8 cellular contexts compared by ENCODE assay signal in genomic region chr17:42520540-42520951, GRCh38. TPM values are rescaled to one million over a fixed set of nuclear protein-coding genes. Genes with fewer than 3 reads are reported as not detected.
DNase-seq lines count a peak whose midpoint lies in the region; ATAC-seq, FAIRE-seq and TF ChIP-seq lines count a peak whose summit lies in the region.

No MANE protein-coding gene starts in this region.

- peak; percentile 56 for DNase-seq in Right ventricle myocardium superior
- no peak for DNase-seq in Right ventricle myocardium inferior (ENCODE audit: missing footprints)
- no peak for DNase-seq in ascending aorta (ENCODE audit: low spot score in 2 of 2)
- peak; percentile 55 for DNase-seq in HepG2 (ENCODE audit: low spot score)
- DNase-seq in upper lobe of right lung = no peak
- no peak for DNase-seq in NCI-H526 treated with DMSO at 0.1 percent for 48 hours (lab: John Stamatoyannopoulos, UW)
- no peak for DNase-seq in mesenteric fat pad (ENCODE audit: low spot score)
- no peak for DNase-seq in DMS79 (lab: John Stamatoyannopoulos, UW)

- peak overlapping the region; percentile 53 for H3K4me2 ChIP-seq in HepG2 (ENCODE audit: low read depth, low read length)

- POLR2A ChIA-PET in HepG2 (lab: Yijun Ruan, JAX) = interaction anchor here (1.0 to 4.3 kb wide), 16 partner anchors 11 to 272 kb away, joined by 3 to 52 read pairs (median 6); partner anchors contain the start of genes CAVIN1, NAGLU, RETREG3 and STAT3

- TF ChIP-seq RAD21 in HepG2 (CRISPR knock-in tag; IDR thresholded peaks at IDR 0.05) = 0 out of 2 replicates have a peak, but pooled peaks have one; percentile 32

- BruUV-seq in HepG2 (replicated peaks; lab: Mats Ljungman, UMichigan) = TSS peak; percentile 9

- peak overlapping the region; percentile 96 to 97 for H3K27ac ChIP-seq in ascending aorta
- peak overlapping the region; percentile 70 for H3K27ac ChIP-seq in HepG2 (ENCODE audit: extremely low read length, insufficient read depth, low read length)
- H3K27ac ChIP-seq in upper lobe of right lung = peak overlapping the region; percentile 81

- H3K4me1 ChIP-seq in ascending aorta (peaks cover 65 to 87% of the 10 kb centered on the region in 2 donors), HepG2 (ENCODE audit: insufficient read depth, low read length) (peaks cover 80% of the 10 kb centered on the region), upper lobe of right lung (peaks cover 71% of the 10 kb centered on the region)

- H3K4me3 ChIP-seq in ascending aorta (peak overlapping the region; percentile 2 to 3), HepG2 (replicated peaks in 1 of 3; ENCODE audit: insufficient read depth in 1 of 3, low read depth in 2 of 3, low read length in 3 of 3) (no peak overlapping the region), upper lobe of right lung (no peak overlapping the region)

- H3K9me3 ChIP-seq in ascending aorta (no peaks in the 10 kb centered on the region), HepG2 (ENCODE audit: low read length) (no peaks in the 10 kb centered on the region), upper lobe of right lung (no peaks in the 10 kb centered on the region)

- peak overlapping the region; percentile 54; the same call in 1 of the 2 replicates for H3K9ac ChIP-seq in HepG2 (ENCODE audit: insufficient read depth, low read depth, low read length)

- H3K79me2 ChIP-seq in HepG2 (ENCODE audit: insufficient read depth, low read length) = no peaks in the 10 kb centered on the region

- intact Hi-C loops in Right ventricle myocardium superior (cut with DNase I) = loop anchor here (5.0 to 10.0 kb wide), 2 partner anchors 203 to 336 kb away; partner anchors contain the start of genes HCRT and KCNH4
- intact Hi-C loops in Right ventricle myocardium inferior (cut with DNase I) = loop anchor here (10.0 kb wide), 2 partner anchors 336 to 496 kb away; partner anchors contain the start of genes HCRT, KCNH4 and NKIRAS2
- intact Hi-C loops in ascending aorta (cut with DNase I) = loop anchor here (2.0 kb wide), 1 partner anchor 62 kb away; the partner anchor contains the start of gene ATP6V0A1
- intact Hi-C loops in HepG2 (cut with micrococcal nuclease; ENCODE audit: unreplicated experiment) = no loop called here
- intact Hi-C loops in upper lobe of right lung (cut with DNase I) = no loop called here

- no peak for FAIRE-seq in HepG2 (lab: Jason Lieb, UNC)

- no peaks in the 10 kb centered on the region for H4K20me1 ChIP-seq in HepG2 (ENCODE audit: insufficient read depth, low read length)

- CTCF ChIA-PET in HepG2 (lab: Yijun Ruan, JAX; ENCODE audit: low intra/inter-chr PET ratio, low total read pairs) = no interaction called here

- TF ChIP-seq CTCF in ascending aorta (IDR thresholded peaks at IDR 0.05) (no peak), HepG2 (CRISPR knock-in tag; IDR thresholded peaks at IDR 0.05) (peak; percentile 66), upper lobe of right lung (IDR thresholded peaks at IDR 0.05) (peak; percentile 25)

- TF ChIP-seq EP300 in HepG2 (IDR thresholded peaks at IDR 0.05; ENCODE audit: low read depth in 2 of 2, low read length in 2 of 2) (no peak), HepG2 (CRISPR knock-in tag; IDR thresholded peaks at IDR 0.05; ENCODE audit: borderline replicate concordance) (no peak)

- H3K27me3 ChIP-seq in ascending aorta = no peaks in the 10 kb centered on the region
- H3K27me3 ChIP-seq in HepG2 (ENCODE audit: control insufficient read depth in 1 of 2, insufficient read depth in 2 of 2, low read length in 2 of 2) = no peaks in the 10 kb centered on the region
- H3K27me3 ChIP-seq in upper lobe of right lung = no peaks in the 10 kb centered on the region

- WGBS in HepG2 (ENCODE audit: low lambda C conversion rate) = 62% methylated on average over 9 of the region's 9 CpGs

- 0 out of 4 replicates have a peak, but pooled peaks of 1 of the 2 experiments have one; percentile 17 for TF ChIP-seq POLR2A in HepG2 (IDR thresholded peaks at IDR 0.05; ENCODE audit: insufficient read depth in 1 of 2, low read depth in 2 of 2, low read length in 2 of 2)

- in situ Hi-C loops in HepG2 (cut with HindIII; ENCODE audit: extremely low pct_ligation_motif_present, low pct_unique_long_range_greater_than_20kb) = loop anchor here (5.0 kb wide), 1 partner anchor 198 kb away; no protein-coding TSS in a partner anchor

- H3K36me3 ChIP-seq in ascending aorta = peaks cover 0 to 12% of the 10 kb centered on the region in 2 donors
- peaks cover 9 to 10% of the 10 kb centered on the region in 2 experiments; a peak in 4 of 5 replicates for H3K36me3 ChIP-seq in HepG2 (replicated peaks in 1 of 2; ENCODE audit: control insufficient read depth in 1 of 2, insufficient read depth in 2 of 2, low read length in 2 of 2)
- H3K36me3 ChIP-seq in upper lobe of right lung = peaks cover 14% of the 10 kb centered on the region

- no peak overlapping the region for H2AFZ ChIP-seq in HepG2 (ENCODE audit: low read length)

- ATAC-seq in Right ventricle myocardium superior (ENCODE audit: poor library complexity) (no peak), Right ventricle myocardium inferior (no peak), HepG2 (peak; percentile 44), upper lobe of right lung (no peak)

RNA-seq across cellular contexts. Expression of gene NAGLU, which starts 15.5 kb away (rescaled TPM):
- total RNA-seq in Right ventricle myocardium superior (8.3 TPM), Right ventricle myocardium inferior (8.6 TPM), ascending aorta (94.7 TPM), HepG2 (2016; rRNA removed; fragmentation: Illumina TruSeq; extraction: Trizol) (13.1 and 40.1 TPM in 2 replicates), upper lobe of right lung (46.9 TPM), mesenteric fat pad (58.7 TPM)
- total RNA-seq in HepG2 (2016; cell fraction: cytosol; rRNA removed; fragmentation: Illumina TruSeq; extraction: Trizol; ENCODE audit: low read depth) = 11.7 and 11.8 TPM in 2 replicates
- 11.6 and 40.3 TPM in 2 replicates for total RNA-seq in HepG2 (2016; cell fraction: insoluble cytoplasmic fraction; rRNA removed; fragmentation: Illumina TruSeq; extraction: Trizol)
- 16.4 and 17.9 TPM in 2 replicates for total RNA-seq in HepG2 (2016; cell fraction: membrane; rRNA removed; fragmentation: Illumina TruSeq; extraction: Trizol)
- 46.8 and 52.2 TPM in 2 replicates for total RNA-seq in HepG2 (2016; cell fraction: nucleus; rRNA removed; fragmentation: Illumina TruSeq; extraction: Trizol)
- 28.2 and 29.4 TPM in 2 replicates for polyA plus RNA-seq in HepG2 (2011; rRNA removed)
- polyA plus RNA-seq in HepG2 (2011; cell fraction: cytosol; rRNA removed) = 19.2 and 36.3 TPM in 2 replicates
- 76.6 and 98.9 TPM in 2 replicates for polyA plus RNA-seq in HepG2 (2011; cell fraction: nucleus; rRNA removed)
- 20.7 and 21.0 TPM in 2 replicates for polyA plus RNA-seq in HepG2 (2012)
- polyA plus RNA-seq in HepG2 (2016; cell fraction: cytosol; fragmentation: Illumina TruSeq; extraction: Trizol; ENCODE audit: low read depth) = 8.0 and 8.6 TPM in 2 replicates
- polyA plus RNA-seq in HepG2 (2016; cell fraction: insoluble cytoplasmic fraction; fragmentation: Illumina TruSeq; extraction: Trizol; ENCODE audit: low read depth) = 12.0 and 16.4 TPM in 2 replicates
- polyA plus RNA-seq in HepG2 (2016; cell fraction: membrane; fragmentation: Illumina TruSeq; extraction: Trizol; ENCODE audit: low read depth) = 11.8 and 12.2 TPM in 2 replicates
- polyA plus RNA-seq in HepG2 (2016; cell fraction: nucleus; fragmentation: Illumina TruSeq; extraction: Trizol; ENCODE audit: insufficient read depth, low read depth) = 83.1 and 85.8 TPM in 2 replicates
- polyA minus RNA-seq in HepG2 (2011; rRNA and poly(A)+ RNA removed; ENCODE audit: low replicate concordance) = 23.9 and 52.5 TPM in 2 replicates
- polyA minus RNA-seq in HepG2 (2011; cell fraction: cytosol; rRNA and poly(A)+ RNA removed) = 17.1 and 17.5 TPM in 2 replicates
- polyA minus RNA-seq in HepG2 (2011; cell fraction: nucleus; rRNA and poly(A)+ RNA removed) = 31.7 and 32.4 TPM in 2 replicates

RNA-seq across cellular contexts. Expression of gene HSD17B1, which starts 32.2 kb away (rescaled TPM):
- 0.78 TPM for total RNA-seq in Right ventricle myocardium superior
- 1.4 TPM for total RNA-seq in Right ventricle myocardium inferior
- not detected for total RNA-seq in ascending aorta
- 0.77 and 0.93 TPM in 2 replicates for total RNA-seq in HepG2 (2016; rRNA removed; fragmentation: Illumina TruSeq; extraction: Trizol)
- total RNA-seq in HepG2 (2016; cell fraction: cytosol; rRNA removed; fragmentation: Illumina TruSeq; extraction: Trizol; ENCODE audit: low read depth) = 0.88 and 1.6 TPM in 2 replicates
- total RNA-seq in HepG2 (2016; cell fraction: insoluble cytoplasmic fraction; rRNA removed; fragmentation: Illumina TruSeq; extraction: Trizol) = 1.00 and 1.1 TPM in 2 replicates
- 0.71 and 0.90 TPM in 2 replicates for total RNA-seq in HepG2 (2016; cell fraction: membrane; rRNA removed; fragmentation: Illumina TruSeq; extraction: Trizol)
- 0.53 and 1.1 TPM in 2 replicates for total RNA-seq in HepG2 (2016; cell fraction: nucleus; rRNA removed; fragmentation: Illumina TruSeq; extraction: Trizol)
- 0.34 and 0.54 TPM in 2 replicates for polyA plus RNA-seq in HepG2 (2011; rRNA removed)
- polyA plus RNA-seq in HepG2 (2011; cell fraction: cytosol; rRNA removed) = 0.22 and 0.75 TPM in 2 replicates
- polyA plus RNA-seq in HepG2 (2011; cell fraction: nucleus; rRNA removed) = 2.1 and 2.9 TPM in 2 replicates
- 3.1 and 4.6 TPM in 2 replicates for polyA plus RNA-seq in HepG2 (2012)
- polyA plus RNA-seq in HepG2 (2016; cell fraction: cytosol; fragmentation: Illumina TruSeq; extraction: Trizol; ENCODE audit: low read depth) = 0.66 and 0.93 TPM in 2 replicates
- polyA plus RNA-seq in HepG2 (2016; cell fraction: insoluble cytoplasmic fraction; fragmentation: Illumina TruSeq; extraction: Trizol; ENCODE audit: low read depth) = 0.40 and 0.55 TPM in 2 replicates
- polyA plus RNA-seq in HepG2 (2016; cell fraction: membrane; fragmentation: Illumina TruSeq; extraction: Trizol; ENCODE audit: low read depth) = 0.49 TPM in 2 replicates
- polyA plus RNA-seq in HepG2 (2016; cell fraction: nucleus; fragmentation: Illumina TruSeq; extraction: Trizol; ENCODE audit: insufficient read depth, low read depth) = 1.3 and 1.4 TPM in 2 replicates
- 0.94 and 1.4 TPM in 2 replicates for polyA minus RNA-seq in HepG2 (2011; rRNA and poly(A)+ RNA removed; ENCODE audit: low replicate concordance)
- 0.62 and 0.89 TPM in 2 replicates for polyA minus RNA-seq in HepG2 (2011; cell fraction: cytosol; rRNA and poly(A)+ RNA removed)
- 1.2 and 1.3 TPM in 2 replicates for polyA minus RNA-seq in HepG2 (2011; cell fraction: nucleus; rRNA and poly(A)+ RNA removed)
- total RNA-seq in upper lobe of right lung = 1.4 TPM
- 3.2 TPM for total RNA-seq in mesenteric fat pad

RNA-seq across cellular contexts. Expression of gene COASY, which starts 41.4 kb away (rescaled TPM):
- total RNA-seq in Right ventricle myocardium superior (41.6 TPM), Right ventricle myocardium inferior (45.6 TPM), ascending aorta (10.9 TPM), HepG2 (2016; rRNA removed; fragmentation: Illumina TruSeq; extraction: Trizol) (90.7 and 115 TPM in 2 replicates), upper lobe of right lung (63.3 TPM), mesenteric fat pad (57.3 TPM)
- total RNA-seq in HepG2 (2016; cell fraction: cytosol; rRNA removed; fragmentation: Illumina TruSeq; extraction: Trizol; ENCODE audit: low read depth) = 22.2 and 24.7 TPM in 2 replicates
- total RNA-seq in HepG2 (2016; cell fraction: insoluble cytoplasmic fraction; rRNA removed; fragmentation: Illumina TruSeq; extraction: Trizol) = 99.1 and 105 TPM in 2 replicates
- 64.5 and 68.5 TPM in 2 replicates for total RNA-seq in HepG2 (2016; cell fraction: membrane; rRNA removed; fragmentation: Illumina TruSeq; extraction: Trizol)
- 102 and 126 TPM in 2 replicates for total RNA-seq in HepG2 (2016; cell fraction: nucleus; rRNA removed; fragmentation: Illumina TruSeq; extraction: Trizol)
- 125 and 158 TPM in 2 replicates for polyA plus RNA-seq in HepG2 (2011; rRNA removed)
- polyA plus RNA-seq in HepG2 (2011; cell fraction: cytosol; rRNA removed) = 60.6 and 76.3 TPM in 2 replicates
- polyA plus RNA-seq in HepG2 (2011; cell fraction: nucleus; rRNA removed) = 464 and 551 TPM in 2 replicates
- 189 and 231 TPM in 2 replicates for polyA plus RNA-seq in HepG2 (2012)
- polyA plus RNA-seq in HepG2 (2016; cell fraction: cytosol; fragmentation: Illumina TruSeq; extraction: Trizol; ENCODE audit: low read depth) = 24.2 and 25.6 TPM in 2 replicates
- 120 and 149 TPM in 2 replicates for polyA plus RNA-seq in HepG2 (2016; cell fraction: insoluble cytoplasmic fraction; fragmentation: Illumina TruSeq; extraction: Trizol; ENCODE audit: low read depth)
- polyA plus RNA-seq in HepG2 (2016; cell fraction: membrane; fragmentation: Illumina TruSeq; extraction: Trizol; ENCODE audit: low read depth) = 59.9 and 61.3 TPM in 2 replicates
- 256 and 260 TPM in 2 replicates for polyA plus RNA-seq in HepG2 (2016; cell fraction: nucleus; fragmentation: Illumina TruSeq; extraction: Trizol; ENCODE audit: insufficient read depth, low read depth)
- polyA minus RNA-seq in HepG2 (2011; rRNA and poly(A)+ RNA removed; ENCODE audit: low replicate concordance) = 127 and 141 TPM in 2 replicates
- 69.1 and 69.4 TPM in 2 replicates for polyA minus RNA-seq in HepG2 (2011; cell fraction: cytosol; rRNA and poly(A)+ RNA removed)
- polyA minus RNA-seq in HepG2 (2011; cell fraction: nucleus; rRNA and poly(A)+ RNA removed) = 69.1 and 80.1 TPM in 2 replicates

RNA-seq across cellular contexts. Expression of gene MLX, which starts 46.4 kb away (rescaled TPM):
- total RNA-seq in Right ventricle myocardium superior (69.1 TPM), Right ventricle myocardium inferior (65.9 TPM), ascending aorta (15.8 TPM), HepG2 (2016; rRNA removed; fragmentation: Illumina TruSeq; extraction: Trizol) (38.9 and 40.2 TPM in 2 replicates), upper lobe of right lung (61.3 TPM), mesenteric fat pad (50.6 TPM)
- total RNA-seq in HepG2 (2016; cell fraction: cytosol; rRNA removed; fragmentation: Illumina TruSeq; extraction: Trizol; ENCODE audit: low read depth) = 28.0 and 30.5 TPM in 2 replicates
- total RNA-seq in HepG2 (2016; cell fraction: insoluble cytoplasmic fraction; rRNA removed; fragmentation: Illumina TruSeq; extraction: Trizol) = 37.2 and 39.5 TPM in 2 replicates
- total RNA-seq in HepG2 (2016; cell fraction: membrane; rRNA removed; fragmentation: Illumina TruSeq; extraction: Trizol) = 34.6 and 39.3 TPM in 2 replicates
- total RNA-seq in HepG2 (2016; cell fraction: nucleus; rRNA removed; fragmentation: Illumina TruSeq; extraction: Trizol) = 34.5 and 44.1 TPM in 2 replicates
- 74.4 and 85.4 TPM in 2 replicates for polyA plus RNA-seq in HepG2 (2011; rRNA removed)
- 53.2 and 55.1 TPM in 2 replicates for polyA plus RNA-seq in HepG2 (2011; cell fraction: cytosol; rRNA removed)
- polyA plus RNA-seq in HepG2 (2011; cell fraction: nucleus; rRNA removed) = 173 and 195 TPM in 2 replicates
- polyA plus RNA-seq in HepG2 (2012) = 41.9 and 49.7 TPM in 2 replicates
- 14.9 and 18.6 TPM in 2 replicates for polyA plus RNA-seq in HepG2 (2016; cell fraction: cytosol; fragmentation: Illumina TruSeq; extraction: Trizol; ENCODE audit: low read depth)
- polyA plus RNA-seq in HepG2 (2016; cell fraction: insoluble cytoplasmic fraction; fragmentation: Illumina TruSeq; extraction: Trizol; ENCODE audit: low read depth) = 55.1 and 57.7 TPM in 2 replicates
- polyA plus RNA-seq in HepG2 (2016; cell fraction: membrane; fragmentation: Illumina TruSeq; extraction: Trizol; ENCODE audit: low read depth) = 24.6 and 25.0 TPM in 2 replicates
- polyA plus RNA-seq in HepG2 (2016; cell fraction: nucleus; fragmentation: Illumina TruSeq; extraction: Trizol; ENCODE audit: insufficient read depth, low read depth) = 99.9 and 109 TPM in 2 replicates
- 81.6 and 104 TPM in 2 replicates for polyA minus RNA-seq in HepG2 (2011; rRNA and poly(A)+ RNA removed; ENCODE audit: low replicate concordance)
- polyA minus RNA-seq in HepG2 (2011; cell fraction: cytosol; rRNA and poly(A)+ RNA removed) = 29.7 and 33.3 TPM in 2 replicates
- 50.6 and 76.5 TPM in 2 replicates for polyA minus RNA-seq in HepG2 (2011; cell fraction: nucleus; rRNA and poly(A)+ RNA removed)

RNA-seq across cellular contexts. Expression of gene PSMC3IP, which starts 57.0 kb away (rescaled TPM):
- 2.3 TPM for total RNA-seq in Right ventricle myocardium superior
- total RNA-seq in Right ventricle myocardium inferior = 3.4 TPM
- 2.9 TPM for total RNA-seq in ascending aorta
- 20.1 and 22.4 TPM in 2 replicates for total RNA-seq in HepG2 (2016; rRNA removed; fragmentation: Illumina TruSeq; extraction: Trizol)
- 25.7 and 27.1 TPM in 2 replicates for total RNA-seq in HepG2 (2016; cell fraction: cytosol; rRNA removed; fragmentation: Illumina TruSeq; extraction: Trizol; ENCODE audit: low read depth)
- total RNA-seq in HepG2 (2016; cell fraction: insoluble cytoplasmic fraction; rRNA removed; fragmentation: Illumina TruSeq; extraction: Trizol) = 19.5 and 23.7 TPM in 2 replicates
- total RNA-seq in HepG2 (2016; cell fraction: membrane; rRNA removed; fragmentation: Illumina TruSeq; extraction: Trizol) = 36.3 and 38.4 TPM in 2 replicates
- total RNA-seq in HepG2 (2016; cell fraction: nucleus; rRNA removed; fragmentation: Illumina TruSeq; extraction: Trizol) = 19.9 and 24.0 TPM in 2 replicates
- polyA plus RNA-seq in HepG2 (2011; rRNA removed) = 5.5 and 6.5 TPM in 2 replicates
- 3.1 and 3.3 TPM in 2 replicates for polyA plus RNA-seq in HepG2 (2011; cell fraction: cytosol; rRNA removed)
- polyA plus RNA-seq in HepG2 (2011; cell fraction: nucleus; rRNA removed) = 15.1 and 18.7 TPM in 2 replicates
- 6.5 and 8.5 TPM in 2 replicates for polyA plus RNA-seq in HepG2 (2012)
- 36.9 and 41.0 TPM in 2 replicates for polyA plus RNA-seq in HepG2 (2016; cell fraction: cytosol; fragmentation: Illumina TruSeq; extraction: Trizol; ENCODE audit: low read depth)
- 31.0 and 31.1 TPM in 2 replicates for polyA plus RNA-seq in HepG2 (2016; cell fraction: insoluble cytoplasmic fraction; fragmentation: Illumina TruSeq; extraction: Trizol; ENCODE audit: low read depth)
- polyA plus RNA-seq in HepG2 (2016; cell fraction: membrane; fragmentation: Illumina TruSeq; extraction: Trizol; ENCODE audit: low read depth) = 41.0 and 42.1 TPM in 2 replicates
- 56.5 and 60.1 TPM in 2 replicates for polyA plus RNA-seq in HepG2 (2016; cell fraction: nucleus; fragmentation: Illumina TruSeq; extraction: Trizol; ENCODE audit: insufficient read depth, low read depth)
- polyA minus RNA-seq in HepG2 (2011; rRNA and poly(A)+ RNA removed; ENCODE audit: low replicate concordance) = 2.7 and 15.4 TPM in 2 replicates
- 1.6 and 2.4 TPM in 2 replicates for polyA minus RNA-seq in HepG2 (2011; cell fraction: cytosol; rRNA and poly(A)+ RNA removed)
- 9.1 and 9.4 TPM in 2 replicates for polyA minus RNA-seq in HepG2 (2011; cell fraction: nucleus; rRNA and poly(A)+ RNA removed)
- 4.2 TPM for total RNA-seq in upper lobe of right lung
- 2.2 TPM for total RNA-seq in mesenteric fat pad

Comparison
In these comparisons a context has a peak if more than half of its experiments do, and no peak if none do; other contexts are left out.
1. DNase-seq: peak in Right ventricle myocardium superior (single experiment) and HepG2 (single experiment); none in Right ventricle myocardium inferior (single experiment), ascending aorta (0 of 2), upper lobe of right lung (single experiment), NCI-H526 treated with DMSO at 0.1 percent for 48 hours (single experiment), mesenteric fat pad (single experiment) and DMS79 (single experiment).
2. H3K4me3 ChIP-seq: peak in ascending aorta (2 of 2); none in HepG2 (0 of 3) and upper lobe of right lung (single experiment).
3. CTCF ChIP-seq: peak in HepG2 (single experiment) and upper lobe of right lung (single experiment); none in ascending aorta (0 of 3).
4. intact Hi-C loops: an anchor here in Right ventricle myocardium superior (5.0 to 10.0 kb wide), Right ventricle myocardium inferior (10.0 kb wide) and ascending aorta (2.0 kb wide); none called in HepG2 and upper lobe of right lung.
5. Peak in every context shown above with its lines, with median percentiles within 50 percentile points of each other: H3K27ac ChIP-seq.